ENCODE assay signal across 23 cellular contexts in the genomic region with DNA sequence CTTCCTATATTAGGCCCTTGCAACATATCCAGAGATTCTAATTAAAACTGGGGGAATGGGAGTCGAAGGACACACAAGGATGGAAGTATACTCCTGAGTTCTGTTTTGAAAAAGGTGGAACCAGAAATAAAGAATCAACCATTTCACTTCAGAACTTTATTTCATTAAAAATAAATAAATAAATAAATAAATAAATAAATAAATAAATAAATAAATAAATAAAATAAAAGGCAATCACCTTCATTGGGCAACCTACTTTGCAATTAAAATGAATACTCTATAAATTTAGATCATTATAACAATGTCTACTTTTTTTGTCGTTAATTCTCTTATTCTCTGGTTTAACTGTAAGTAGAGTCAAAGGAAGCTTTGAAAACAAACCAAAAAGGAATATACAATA.
"Had no signal": no experiment of that assay in that cellular context is flagged by ENCODE, and none has a peak within 500 bp of the region (broad histone marks: within the 10 kb centered on the region; RNA-seq: fewer than 3 reads in every experiment).

No MANE protein-coding gene starts in this region.

- H3K27ac ChIP-seq: brain microvascular endothelial cell, cardiac muscle cell, PC-9 had no signal

- H3K27ac Mint-ChIP-seq: activated B cell treated with CpG ODN at 0.5 μM for 24 hours; activated CD4-positive, alpha-beta memory T cell treated with anti-CD3 and anti-CD28 coated beads for 36 hours; activated CD4-positive, alpha-beta T cell treated with anti-CD3 and anti-CD28 coated beads, Interleukin-2, amount 10 ng/mL, durations not matched to agents 7 days and 5 days; activated naive CD4-positive, alpha-beta T cell treated with anti-CD3 and anti-CD28 coated beads, Interleukin-2, amount 50 U/mL, for 72 hours; T-helper 1 cell treated with Interleukin-12 subunit alpha and Interleukin-12 subunit beta and Interleukin-4 antibody, amounts not matched to agents 30 μg/mL and 1 μg/mL, for 36 hours had no signal

- H3K27me3 ChIP-seq: brain microvascular endothelial cell, cardiac muscle cell had no signal

- H3K4me3 Mint-ChIP-seq: activated B cell treated with CpG ODN at 0.5 μM for 24 hours; activated CD4-positive, alpha-beta memory T cell treated with anti-CD3 and anti-CD28 coated beads for 36 hours; activated CD4-positive, alpha-beta T cell treated with anti-CD3 and anti-CD28 coated beads, Interleukin-2, amount 10 ng/mL, durations not matched to agents 7 days and 5 days; activated T-cell treated with anti-CD3 and anti-CD28 coated beads, Interleukin-2, amount 50 U/mL, for 4 hours; T-helper 1 cell treated with Interleukin-12 subunit alpha and Interleukin-12 subunit beta and Interleukin-4 antibody, amounts not matched to agents 30 μg/mL and 1 μg/mL, for 36 hours had no signal

- H3K36me3 Mint-ChIP-seq: activated CD4-positive, alpha-beta memory T cell treated with anti-CD3 and anti-CD28 coated beads for 36 hours; activated naive CD4-positive, alpha-beta T cell treated with anti-CD3 and anti-CD28 coated beads, Interleukin-2, amount 50 U/mL, for 72 hours had no signal

- H3K4me2 ChIP-seq: PC-9 had no signal

- H2AFZ ChIP-seq: PC-9 had no signal

- H3K9me3 Mint-ChIP-seq: activated B cell treated with CpG ODN at 0.5 μM for 24 hours; activated CD4-positive, alpha-beta memory T cell treated with anti-CD3 and anti-CD28 coated beads for 36 hours; activated CD4-positive, alpha-beta T cell treated with anti-CD3 and anti-CD28 coated beads, Interleukin-2, amount 10 ng/mL, durations not matched to agents 7 days and 5 days; activated naive CD4-positive, alpha-beta T cell treated with anti-CD3 and anti-CD28 coated beads, Interleukin-2, amount 50 U/mL, for 72 hours; activated T-cell treated with anti-CD3 and anti-CD28 coated beads, Interleukin-2, amount 50 U/mL, for 4 hours; T-helper 1 cell treated with Interleukin-12 subunit alpha and Interleukin-12 subunit beta and Interleukin-4 antibody, amounts not matched to agents 30 μg/mL and 1 μg/mL, for 36 hours had no signal

- H3K36me3 ChIP-seq: brain microvascular endothelial cell, cardiac muscle cell had no signal

- H3K4me1 Mint-ChIP-seq: activated B cell treated with CpG ODN at 0.5 μM for 24 hours; activated CD4-positive, alpha-beta T cell treated with anti-CD3 and anti-CD28 coated beads, Interleukin-2, amount 10 ng/mL, durations not matched to agents 7 days and 5 days had no signal

- H3K4me3 ChIP-seq: cardiac muscle cell, PC-9 had no signal

- DNase-seq: activated B cell treated with CpG ODN at 0.5 μM for 24 hours; activated CD4-positive, alpha-beta memory T cell treated with anti-CD3 and anti-CD28 coated beads for 36 hours; activated CD4-positive, alpha-beta T cell treated with anti-CD3 and anti-CD28 coated beads, Interleukin-2, amount 10 ng/mL, durations not matched to agents 7 days and 5 days; activated CD8-positive, alpha-beta memory T cell treated with anti-CD3 and anti-CD28 coated beads for 24 hours; activated effector memory CD4-positive, alpha-beta T cell treated with anti-CD3 and anti-CD28 coated beads, Interleukin-2, amount 50 U/mL, for 16 hours; activated naive CD4-positive, alpha-beta T cell treated with Interleukin-2 at 50 U/mL for 16 hours; activated T-cell treated with anti-CD3 and anti-CD28 coated beads, Interleukin-2, amount 50 U/mL, for 4 hours; amygdala; cerebellar nuclear complex; KG1; MV-4-11; NCI-H1092 treated with DMSO at 0.1 percent for 48 hours; NCI-H1436 treated with DMSO at 0.1 percent for 48 hours; NCI-H187; NCI-H2081; NCI-H510A treated with DMSO at 0.1 percent for 48 hours; NCI-H69; PC-9; SHP77 treated with DMSO at 0.1 percent for 48 hours had no signal
